ENCODE assay signal across 18 cellular contexts in the genomic region with DNA sequence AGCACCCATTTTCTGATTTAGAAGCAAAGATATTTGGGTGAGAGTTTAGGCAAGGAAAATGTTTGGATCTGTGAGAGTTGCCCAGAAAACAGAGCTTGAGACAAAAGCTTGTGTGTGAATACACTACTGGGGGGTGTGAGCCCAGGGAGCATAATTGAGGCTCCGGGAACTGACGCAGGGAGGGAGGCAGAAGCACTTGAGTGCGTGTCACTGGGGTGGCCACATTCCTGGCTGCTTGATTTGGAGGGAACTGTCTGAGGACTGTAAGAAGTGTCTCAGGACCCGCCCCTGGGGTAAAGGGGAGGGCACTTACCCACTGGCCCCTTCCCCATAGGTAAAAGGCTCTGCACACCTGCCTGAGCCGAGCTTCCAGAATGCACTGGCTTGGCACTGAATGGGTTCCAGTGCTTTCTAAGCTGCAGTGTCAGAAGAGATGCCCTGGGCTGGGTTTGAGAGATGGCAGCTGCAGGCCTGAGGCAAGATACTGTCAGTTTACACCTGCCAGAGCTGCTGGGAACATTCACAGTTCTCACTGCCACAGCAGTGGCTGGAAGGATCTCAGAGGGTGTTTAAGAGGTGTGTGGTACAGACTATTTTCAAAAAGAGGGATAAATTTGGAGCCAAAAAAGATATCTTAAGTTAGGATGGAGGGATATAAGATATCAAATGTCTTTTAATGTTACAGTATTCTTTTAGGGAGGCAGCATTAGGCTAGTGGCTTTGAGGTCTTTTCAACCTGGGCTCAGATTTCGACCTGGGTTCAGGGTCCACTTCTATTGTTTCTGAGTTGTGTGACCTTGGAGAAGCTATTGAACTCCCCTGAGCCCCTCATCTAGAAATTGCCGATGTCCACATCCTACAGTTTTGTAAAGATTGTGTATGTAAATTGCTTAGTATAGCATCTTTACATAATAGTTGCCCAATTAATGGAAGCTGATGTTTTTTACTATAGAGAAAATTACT. TPM values are rescaled to one million over a fixed set of nuclear protein-coding genes. Genes with fewer than 3 reads are reported as not detected.
A peak's percentile ranks its signal among the peaks of the same experiment; 100 is the strongest.
DNase-seq lines count a peak whose midpoint lies in the region; ATAC-seq and TF ChIP-seq lines count a peak whose summit lies in the region.
"Had no signal": no experiment of that assay in that cellular context is flagged by ENCODE, and none has a peak within 500 bp of the region (broad histone marks: within the 10 kb centered on the region; RNA-seq: fewer than 3 reads in every experiment).

No MANE protein-coding gene starts in this region.

- H3K36me3 ChIP-seq in KMS-11 (ENCODE audit: insufficient read depth) (no peaks in the 10 kb centered on the region), neural progenitor cell (no peaks in the 10 kb centered on the region)
- H3K36me3 ChIP-seq: SJSA1 had no signal

- POLR2A ChIA-PET in activated CD4-positive, alpha-beta T cell treated with anti-CD3 and anti-CD28 coated beads, Interleukin-2, amount 10 ng/mL, durations not matched to agents 7 days and 5 days (lab: Charles Lee) = no interaction called here

- TF ChIP-seq CTCF in KMS-11 (conservative IDR thresholded peaks at IDR 0.05; ENCODE audit: low read depth, low read length) (no peak), neural progenitor cell (IDR thresholded peaks at IDR 0.05) (no peak)

- CTCF ChIA-PET in activated CD4-positive, alpha-beta T cell treated with anti-CD3 and anti-CD28 coated beads, Interleukin-2, amount 10 ng/mL, durations not matched to agents 7 days and 5 days (lab: Charles Lee) = interaction anchor here (1.0 to 1.4 kb wide), 3 partner anchors 13 to 241 kb away, joined by 3 to 4 read pairs (median 4); no protein-coding TSS in a partner anchor

- peaks cover 4% of the 10 kb centered on the region for H3K36me3 Mint-ChIP-seq in activated CD4-positive, alpha-beta T cell treated with anti-CD3 and anti-CD28 coated beads, Interleukin-2, amount 10 ng/mL, durations not matched to agents 7 days and 5 days (ENCODE audit: low read depth)
- no peaks in the 10 kb centered on the region for H3K36me3 Mint-ChIP-seq in neural progenitor cell

- no peak for DNase-seq in activated CD4-positive, alpha-beta T cell treated with anti-CD3 and anti-CD28 coated beads, Interleukin-2, amount 10 ng/mL, durations not matched to agents 7 days and 5 days
- no peak for DNase-seq in activated CD4-positive, alpha-beta T cell treated with anti-CD3 and anti-CD28 coated beads for 1 hour
- DNase-seq in caudate nucleus (lab: John Stamatoyannopoulos, UW) (peak in 9 of 61 donors; percentile 5 to 50 (median 9)), neural progenitor cell (ENCODE audit: low spot score) (peak; percentile 18), DMS114 treated with DMSO at 0.1 percent for 48 hours (lab: John Stamatoyannopoulos, UW; ENCODE audit: unreplicated experiment) (no peak), NCI-H1048 (lab: John Stamatoyannopoulos, UW) (no peak)
- DNase-seq: activated T-cell treated with anti-CD3 and anti-CD28 coated beads for 4 hours; DMS153; HCEC 1CT; Karpas-422; mesendoderm; NCI-H187; stimulated activated CD4-positive, alpha-beta T cell treated with anti-CD3 and anti-CD28 coated beads, Interleukin-12 subunit alpha, Interleukin-12 subunit beta, amount 100 ng/mL, for 4 hours; testis had no signal

- ATAC-seq in HG03565 (IDR thresholded peaks at IDR 0.05; ENCODE audit: unreplicated experiment) = no peak

- H4K20me1 ChIP-seq in KMS-11 (ENCODE audit: insufficient read depth) (no peaks in the 10 kb centered on the region), neural progenitor cell (ENCODE audit: low read depth) (no peaks in the 10 kb centered on the region)

- H3F3A ChIP-seq in neural progenitor cell (ENCODE audit: low read depth) = no peaks in the 10 kb centered on the region

- H2AFZ ChIP-seq in KMS-11 (ENCODE audit: low read depth) (peak overlapping the region; percentile 1; the same call in 1 of the 2 replicates), neural progenitor cell (replicated peaks) (no peak overlapping the region)

- peak overlapping the region; percentile 84 for H3K27ac Mint-ChIP-seq in activated CD4-positive, alpha-beta T cell treated with anti-CD3 and anti-CD28 coated beads, Interleukin-2, amount 10 ng/mL, durations not matched to agents 7 days and 5 days
- no peak overlapping the region for H3K27ac Mint-ChIP-seq in neural progenitor cell

- H3K4me2 ChIP-seq in KMS-11 (no peak overlapping the region), neural progenitor cell (no peak overlapping the region)

- H3K27me3 Mint-ChIP-seq in activated CD4-positive, alpha-beta T cell treated with anti-CD3 and anti-CD28 coated beads, Interleukin-2, amount 10 ng/mL, durations not matched to agents 7 days and 5 days = peaks cover 14% of the 10 kb centered on the region
- H3K27me3 Mint-ChIP-seq in neural progenitor cell (ENCODE audit: insufficient read depth, low read depth) = peaks cover 12% of the 10 kb centered on the region

- H3K4me1 Mint-ChIP-seq in activated CD4-positive, alpha-beta T cell treated with anti-CD3 and anti-CD28 coated beads, Interleukin-2, amount 10 ng/mL, durations not matched to agents 7 days and 5 days = peaks cover 29% of the 10 kb centered on the region
- H3K4me1 Mint-ChIP-seq in neural progenitor cell = peaks cover 7% of the 10 kb centered on the region

- no peaks in the 10 kb centered on the region for H3K27me3 ChIP-seq in KMS-11 (ENCODE audit: insufficient read depth, low read depth)
- H3K27me3 ChIP-seq in neural progenitor cell = peaks cover 4% of the 10 kb centered on the region
- H3K27me3 ChIP-seq: testis had no signal

- H3K4me1 ChIP-seq in KMS-11 (ENCODE audit: low read depth, poor library complexity, severe bottlenecking) (peaks cover 4% of the 10 kb centered on the region), neural progenitor cell (no peaks in the 10 kb centered on the region)
- H3K4me1 ChIP-seq: SJSA1, testis had no signal

- H3K79me2 ChIP-seq in KMS-11 (ENCODE audit: insufficient read depth, low read depth) (no peaks in the 10 kb centered on the region), neural progenitor cell (ENCODE audit: low read depth) (no peaks in the 10 kb centered on the region)

- H3K9me3 Mint-ChIP-seq in activated CD4-positive, alpha-beta T cell treated with anti-CD3 and anti-CD28 coated beads, Interleukin-2, amount 10 ng/mL, durations not matched to agents 7 days and 5 days = peaks cover 6% of the 10 kb centered on the region
- H3K9me3 Mint-ChIP-seq in neural progenitor cell = no peaks in the 10 kb centered on the region

- no peaks in the 10 kb centered on the region for H3K9me3 ChIP-seq in neural progenitor cell (ENCODE audit: low read depth)
- H3K9me3 ChIP-seq: testis had no signal

- peak overlapping the region; percentile 40 for H3K4me3 Mint-ChIP-seq in activated CD4-positive, alpha-beta T cell treated with anti-CD3 and anti-CD28 coated beads, Interleukin-2, amount 10 ng/mL, durations not matched to agents 7 days and 5 days
- no peak overlapping the region for H3K4me3 Mint-ChIP-seq in neural progenitor cell

- H3K4me3 ChIP-seq in KMS-11 (IDR thresholded peaks at IDR 0.05; ENCODE audit: insufficient read depth, low read depth, low read length) (no peak overlapping the region), neural progenitor cell (no peak overlapping the region)
- H3K4me3 ChIP-seq: SJSA1, testis had no signal

- H3K9ac ChIP-seq in KMS-11 (no peak overlapping the region), neural progenitor cell (no peak overlapping the region)

- H3K27ac ChIP-seq in KMS-11 (no peak overlapping the region), caudate nucleus (ENCODE audit: low read depth, low read length) (peak overlapping the region; percentile 59), neural progenitor cell (no peak overlapping the region)
- H3K27ac ChIP-seq: SJSA1, testis, VCaP had no signal

RNA-seq across cellular contexts. Expression of gene TEX2, which starts 6.9 kb away (rescaled TPM):
- total RNA-seq in activated CD4-positive, alpha-beta T cell treated with anti-CD3 and anti-CD28 coated beads, Interleukin-2, amount 10 ng/mL, durations not matched to agents 7 days and 5 days = 10 to 100 TPM; 14.3 to 16.8 TPM
- 10.6 and 11.7 TPM in 2 replicates for total RNA-seq in neural progenitor cell (ENCODE audit: low replicate concordance)
